Comparison of ENCODE assay signal across 7 cellular contexts in the genomic region with DNA sequence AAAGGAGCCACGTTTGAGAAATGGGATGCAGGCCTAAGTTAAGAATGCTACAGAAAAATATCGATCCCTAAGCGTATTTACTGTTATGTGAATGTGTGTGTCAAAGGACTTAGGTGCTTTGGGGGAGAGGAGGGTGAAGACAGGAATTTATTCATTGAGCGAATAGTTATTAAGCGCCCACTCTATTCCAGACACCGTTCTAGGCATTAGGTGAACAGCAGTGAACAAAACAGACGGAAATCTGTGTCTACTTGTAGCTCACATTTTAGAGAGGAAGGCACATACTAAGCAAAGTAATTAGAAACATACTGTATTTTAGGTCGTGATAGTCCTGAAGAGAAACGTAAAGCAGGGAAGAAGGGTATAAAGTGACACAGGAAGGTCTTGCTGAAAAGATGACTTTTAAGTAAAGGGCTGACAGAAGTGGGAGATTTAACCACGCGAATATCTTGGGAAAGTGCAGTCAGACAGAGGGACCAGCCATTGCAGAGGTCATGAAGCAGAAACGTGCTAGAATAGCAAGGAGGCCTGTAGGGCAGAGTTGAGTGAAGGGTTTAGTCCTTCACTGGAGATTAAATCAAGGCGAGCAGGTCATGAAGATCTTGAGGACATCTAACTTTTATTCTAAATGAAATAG. TPM values are rescaled to one million over a fixed set of nuclear protein-coding genes. Genes with fewer than 3 reads are reported as not detected.
DNase-seq lines count a peak whose midpoint lies in the region; ATAC-seq and TF ChIP-seq lines count a peak whose summit lies in the region.

No MANE protein-coding gene starts in this region.

- H3K9me3 ChIP-seq in HUES64 (ENCODE audit: insufficient read depth, low read depth, low read length), result no peaks in the 10 kb centered on the region
- H3K9me3 ChIP-seq in neutrophil, result no peaks in the 10 kb centered on the region

- H3K27me3 ChIP-seq in HUES64 (ENCODE audit: insufficient read depth, low read length) (no peaks in the 10 kb centered on the region), neutrophil (no peaks in the 10 kb centered on the region)

- H3K36me3 ChIP-seq in HUES64 (ENCODE audit: insufficient read depth, low read length) (peaks cover 9% of the 10 kb centered on the region; the same call in 1 of the 2 replicates), neutrophil (peaks cover 8% of the 10 kb centered on the region)

- ATAC-seq in GM19397 (IDR thresholded peaks at IDR 0.05; ENCODE audit: unreplicated experiment), result peak; percentile 1

- H3K9ac ChIP-seq in HUES64 (ENCODE audit: low read depth, low read length), result peak overlapping the region; percentile 96

- DNase-seq in coronary artery (ENCODE audit: low spot score), result no peak
- no peak for DNase-seq in SHP77 (lab: John Stamatoyannopoulos, UW)
- DNase-seq in NCI-H1436 treated with DMSO at 0.1 percent for 48 hours (lab: John Stamatoyannopoulos, UW), result no peak
- DNase-seq in NCI-H2081 (lab: John Stamatoyannopoulos, UW), result no peak

- H3K4me3 ChIP-seq in HUES64 (ENCODE audit: low read length) (peak overlapping the region; percentile 86), coronary artery (peak overlapping the region; percentile 88), neutrophil (ENCODE audit: low read depth in 1 of 2, low read length in 1 of 2) (peak overlapping the region; percentile 73 to 84)

- H3K27ac ChIP-seq in HUES64 (ENCODE audit: low read depth, low read length) (peak overlapping the region; percentile 88), coronary artery (peak overlapping the region; percentile 86 to 96), neutrophil (peak overlapping the region; percentile 89)

- TF ChIP-seq CTCF in coronary artery (IDR thresholded peaks at IDR 0.05) (no peak), neutrophil (IDR thresholded peaks at IDR 0.05) (no peak)

- WGBS in HUES64, result 11% methylated on average over 13 of the region's 13 CpGs

- peaks cover 9% of the 10 kb centered on the region; the same call in 1 of the 2 replicates for H3K4me1 ChIP-seq in HUES64 (ENCODE audit: insufficient read depth, low read length)
- peaks cover 19% of the 10 kb centered on the region in 2 experiments for H3K4me1 ChIP-seq in neutrophil (ENCODE audit: control insufficient read depth in 1 of 2, insufficient read depth in 1 of 2, low read depth in 1 of 2, low read length in 1 of 2)

RNA-seq across cellular contexts. Expression of gene AIMP1, which starts 0.5 kb away (rescaled TPM):
- 30.4 TPM for polyA plus RNA-seq in HUES64 (2013, experiment 1 of 2)
- polyA plus RNA-seq in HUES64 (2013, experiment 2 of 2), result 40.8 TPM

RNA-seq across cellular contexts. Expression of gene TBCK, which starts 0.9 kb away (rescaled TPM):
- polyA plus RNA-seq in HUES64 (2013, experiment 1 of 2), result 10.3 TPM
- polyA plus RNA-seq in HUES64 (2013, experiment 2 of 2), result 15.2 TPM

RNA-seq across cellular contexts. Expression of gene GIMD1, which starts 51.7 kb away (rescaled TPM):
- not detected for polyA plus RNA-seq in HUES64 (2013, experiment 1 of 2)
- polyA plus RNA-seq in HUES64 (2013, experiment 2 of 2), result not detected
